In the genomic region with DNA sequence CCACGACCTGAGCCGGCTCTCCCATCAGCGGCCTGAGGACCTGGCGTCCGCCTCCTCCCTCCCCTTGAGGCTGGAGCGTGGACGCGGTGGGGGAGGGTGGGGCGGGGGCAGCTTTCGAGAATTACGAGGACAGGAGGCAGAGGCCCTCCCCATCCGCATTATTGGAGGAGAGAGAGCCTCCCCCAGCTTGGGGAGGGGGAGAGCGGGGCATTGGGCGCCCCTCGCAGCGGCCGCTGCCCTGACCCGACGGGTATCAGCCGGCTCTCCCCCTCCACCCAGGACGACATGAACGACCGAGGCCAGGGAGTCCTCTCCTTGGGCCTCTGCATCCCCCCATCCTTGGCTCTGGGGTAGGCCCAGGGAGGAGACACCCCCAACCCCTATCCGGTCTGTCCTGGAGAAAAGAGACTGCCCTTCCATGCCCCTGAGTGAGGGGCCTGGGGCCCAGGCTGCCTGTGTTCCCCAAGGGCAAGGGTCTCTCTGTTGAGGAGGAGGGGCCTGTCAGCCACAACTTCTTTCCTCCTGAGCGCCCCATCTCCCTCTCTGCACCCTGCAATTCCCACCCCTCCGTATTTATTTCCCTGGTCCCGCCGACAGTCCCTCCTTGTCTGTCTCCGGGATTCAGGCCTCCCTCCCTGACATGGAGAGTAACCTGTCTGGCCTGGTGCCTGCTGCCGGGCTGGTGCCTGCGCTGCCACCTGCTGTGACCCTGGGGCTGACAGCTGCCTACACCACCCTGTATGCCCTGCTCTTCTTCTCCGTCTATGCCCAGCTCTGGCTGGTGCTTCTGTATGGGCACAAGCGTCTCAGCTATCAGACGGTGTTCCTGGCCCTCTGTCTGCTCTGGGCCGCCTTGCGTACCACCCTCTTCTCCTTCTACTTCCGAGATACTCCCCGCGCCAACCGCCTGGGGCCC, we compare ENCODE assay signal across 6 cellular contexts. TPM values are rescaled to one million over a fixed set of nuclear protein-coding genes. Genes with fewer than 3 reads are reported as not detected.
DNase-seq lines count a peak whose midpoint lies in the region; ATAC-seq and TF ChIP-seq lines count a peak whose summit lies in the region.

No MANE protein-coding gene starts in this region.

- peaks cover 33% of the 10 kb centered on the region for H3K27me3 ChIP-seq in GM23338 (ENCODE audit: insufficient read depth)
- H3K27me3 ChIP-seq in PC-3 (ENCODE audit: low read length), result peaks cover 5% of the 10 kb centered on the region; the same call in 1 of the 2 replicates
- H3K27me3 ChIP-seq in subcutaneous abdominal adipose tissue (ENCODE audit: control insufficient read depth in 5 of 5, insufficient read depth in 4 of 5, low read length in 5 of 5), result peaks cover 9 to 14% (median 12%) of the 10 kb centered on the region in 5 donors

- POLR2A ChIA-PET in PC-3 (lab: Charles Lee; ENCODE audit: unreplicated experiment), result interaction anchor here (0.5 kb wide), 1 partner anchor 112 kb away, joined by 4 read pairs; no protein-coding TSS in a partner anchor

- H3K9me3 Mint-ChIP-seq in GM23338, result no peaks in the 10 kb centered on the region; the same call in 1 of the 3 replicates

- H3K4me3 Mint-ChIP-seq in GM23338, result peak overlapping the region; percentile 65

- peaks cover 39% of the 10 kb centered on the region for H3K27me3 Mint-ChIP-seq in GM23338 (ENCODE audit: insufficient read depth, low read depth, poor library complexity)

- no peaks in the 10 kb centered on the region for H3K36me3 ChIP-seq in GM23338 (ENCODE audit: insufficient read depth)
- H3K36me3 ChIP-seq in PC-3 (ENCODE audit: low read depth, low read length), result no peaks in the 10 kb centered on the region
- peaks cover 0 to 9% (median 4%) of the 10 kb centered on the region in 5 donors for H3K36me3 ChIP-seq in subcutaneous abdominal adipose tissue (ENCODE audit: control insufficient read depth in 5 of 5, insufficient read depth in 5 of 5, low read length in 5 of 5)

- H3K9ac ChIP-seq in PC-3 (ENCODE audit: low read length), result peak overlapping the region; percentile 75
- H3K9ac ChIP-seq in subcutaneous abdominal adipose tissue (ENCODE audit: low read length in 5 of 5), result peak overlapping the region in 4 of 5 donors; percentile 64 to 78 (median 72)

- peak overlapping the region; percentile 99 for H3K4me2 ChIP-seq in GM23338
- H3K4me2 ChIP-seq in PC-3 (ENCODE audit: low read length), result peak overlapping the region; percentile 90

- H3K9me3 ChIP-seq in PC-3 (ENCODE audit: low read length) (no peaks in the 10 kb centered on the region), subcutaneous abdominal adipose tissue (ENCODE audit: control insufficient read depth in 5 of 5, low read length in 5 of 5) (no peaks in the 10 kb centered on the region)

- H2AFZ ChIP-seq in GM23338 (peak overlapping the region; percentile 69; the same call in 1 of the 2 replicates), PC-3 (ENCODE audit: low read length) (peak overlapping the region; percentile 88)

- peaks cover 13% of the 10 kb centered on the region; the same call in 1 of the 2 replicates for H3F3A ChIP-seq in GM23338 (replicated peaks; ENCODE audit: low read depth)
- no peaks in the 10 kb centered on the region for H3F3A ChIP-seq in PC-3 (ENCODE audit: low read length, unreplicated experiment)

- ATAC-seq in GM23338 (no peak; the same call in 2 of the 3 replicates), PC-3 (peak; percentile 22), HG03039 (IDR thresholded peaks at IDR 0.05; ENCODE audit: unreplicated experiment) (no peak)

- no peaks in the 10 kb centered on the region for H3K9me2 ChIP-seq in GM23338 (ENCODE audit: insufficient read depth)
- H3K9me2 ChIP-seq in PC-3 (replicated peaks; ENCODE audit: low read length), result no peaks in the 10 kb centered on the region

- DNase-seq in GM23338 (ENCODE audit: low spot score) (no peak), PC-3 (peak; percentile 55), fibroblast of the aortic adventitia (ENCODE audit: low read depth) (no peak), GF-D8 (lab: John Stamatoyannopoulos, UW) (no peak)

- no peak overlapping the region for H3K27ac Mint-ChIP-seq in GM23338

- H3K4me1 ChIP-seq in GM23338 (ENCODE audit: insufficient read depth) (peaks cover 8% of the 10 kb centered on the region), PC-3 (ENCODE audit: insufficient read depth, low read length) (peaks cover 18% of the 10 kb centered on the region), subcutaneous abdominal adipose tissue (ENCODE audit: control insufficient read depth in 5 of 5, insufficient read depth in 5 of 5, low read length in 5 of 5) (peaks cover 0 to 32% (median 22%) of the 10 kb centered on the region in 5 donors)

- intact Hi-C loops in PC-3 (cut with micrococcal nuclease), result loop anchor here (2.0 kb wide), 2 partner anchors 15 kb away; partner anchors contain the start of gene CATSPERZ

- H3K36me3 Mint-ChIP-seq in GM23338 (ENCODE audit: low read depth), result peaks cover 8% of the 10 kb centered on the region; the same call in 2 of the 3 replicates

- H4K20me1 ChIP-seq in GM23338 (replicated peaks; ENCODE audit: insufficient read depth) (no peaks in the 10 kb centered on the region), PC-3 (ENCODE audit: low read length) (no peaks in the 10 kb centered on the region)

- CTCF ChIA-PET in PC-3 (lab: Charles Lee), result interaction anchor here (1.0 kb wide), 1 partner anchor 34 kb away, joined by 3 read pairs; no protein-coding TSS in a partner anchor

- H3K79me2 ChIP-seq in GM23338 (replicated peaks; ENCODE audit: insufficient read depth), result no peaks in the 10 kb centered on the region
- H3K79me2 ChIP-seq in PC-3 (ENCODE audit: low read length), result peaks cover 28% of the 10 kb centered on the region

- H3K27ac ChIP-seq in GM23338 (ENCODE audit: low read depth), result no peak overlapping the region
- H3K27ac ChIP-seq in PC-3 (ENCODE audit: low read length), result no peak overlapping the region
- peak overlapping the region; percentile 97 for H3K27ac ChIP-seq in subcutaneous abdominal adipose tissue (ENCODE audit: low read depth, low read length)

- BruUV-seq in PC-3 (replicated peaks; lab: Mats Ljungman, UMichigan), result TSS peak; percentile 15

- H3K4me3 ChIP-seq in GM23338, result peak overlapping the region; percentile 95
- peak overlapping the region; percentile 73 for H3K4me3 ChIP-seq in PC-3 (ENCODE audit: low read length)
- peak overlapping the region; percentile 87 for H3K4me3 ChIP-seq in fibroblast of the aortic adventitia (ENCODE audit: low read depth, low read length)
- H3K4me3 ChIP-seq in subcutaneous abdominal adipose tissue (ENCODE audit: low read depth in 1 of 5, low read length in 5 of 5), result peak overlapping the region; percentile 55 to 93 (median 77)

- TF ChIP-seq CTCF in GM23338 (conservative IDR thresholded peaks at IDR 0.05; ENCODE audit: low read depth in 2 of 2) (no peak), PC-3 (conservative IDR thresholded peaks at IDR 0.05; ENCODE audit: low read depth, low read length) (peak; percentile 66), fibroblast of the aortic adventitia (IDR thresholded peaks at IDR 0.05; ENCODE audit: insufficient read depth, low read length) (no peak)

- H3K4me1 Mint-ChIP-seq in GM23338, result peaks cover 11% of the 10 kb centered on the region

TF ChIP-seq in GM23338, 12 proteins besides CTCF, POLR2A, EP300 and RAD21:
- no peak for TF ChIP-seq JUNB (IDR thresholded peaks at IDR 0.05; ENCODE audit: unreplicated experiment)
- TF ChIP-seq POLR2AphosphoS5 (IDR thresholded peaks at IDR 0.05; ENCODE audit: low read depth), result peak; percentile 57
TF ChIP-seq in GM23338: peak in this region for 1.

RNA-seq across cellular contexts. Expression of gene GPR137, which starts 0.5 kb away (rescaled TPM):
- total RNA-seq in GM23338 (2014; rRNA removed; shearing (Covaris generic)), result 32.5 and 35.6 TPM in 2 replicates
- 16.3 and 17.7 TPM in 2 replicates for polyA plus RNA-seq in GM23338 (2016; fragmentation: Nextera tagmentation; extraction: Ambion mirVana)
- total RNA-seq in PC-3 (2014; rRNA removed), result 32.4 and 47.5 TPM in 2 replicates
- total RNA-seq in fibroblast of the aortic adventitia (ENCODE audit: low replicate concordance), result 14.4 and 20.3 TPM in 2 replicates

RNA-seq across cellular contexts. Expression of gene BAD, which starts 1.7 kb away (rescaled TPM):
- 45.8 and 46.4 TPM in 2 replicates for total RNA-seq in GM23338 (2014; rRNA removed; shearing (Covaris generic))
- polyA plus RNA-seq in GM23338 (2016; fragmentation: Nextera tagmentation; extraction: Ambion mirVana), result 45.5 and 46.3 TPM in 2 replicates
- total RNA-seq in PC-3 (2014; rRNA removed) (360 and 368 TPM in 2 replicates), fibroblast of the aortic adventitia (ENCODE audit: low replicate concordance) (56.2 and 69.6 TPM in 2 replicates)

RNA-seq across cellular contexts. Expression of gene KCNK4, which starts 5.0 kb away (rescaled TPM):
- 1.0 TPM in 1 of 2 replicates, not detected in the other for total RNA-seq in GM23338 (2014; rRNA removed; shearing (Covaris generic))
- polyA plus RNA-seq in GM23338 (2016; fragmentation: Nextera tagmentation; extraction: Ambion mirVana), result not detected in 2 replicates
- total RNA-seq in PC-3 (2014; rRNA removed) (1.2 TPM in 1 of 2 replicates, not detected in the other), fibroblast of the aortic adventitia (ENCODE audit: low replicate concordance) (not detected in 2 replicates)

RNA-seq across cellular contexts. Expression of gene CATSPERZ, which starts 14.0 kb away (rescaled TPM):
- not detected in 2 replicates for total RNA-seq in GM23338 (2014; rRNA removed; shearing (Covaris generic))
- 0.99 and 1.8 TPM in 2 replicates for polyA plus RNA-seq in GM23338 (2016; fragmentation: Nextera tagmentation; extraction: Ambion mirVana)
- total RNA-seq in PC-3 (2014; rRNA removed) (9.2 and 11.2 TPM in 2 replicates), fibroblast of the aortic adventitia (ENCODE audit: low replicate concordance) (not detected in 2 replicates)

RNA-seq across cellular contexts. Expression of gene ESRRA, which starts 19.2 kb away (rescaled TPM):
- 50.1 and 55.1 TPM in 2 replicates for total RNA-seq in GM23338 (2014; rRNA removed; shearing (Covaris generic))
- 13.7 and 15.7 TPM in 2 replicates for polyA plus RNA-seq in GM23338 (2016; fragmentation: Nextera tagmentation; extraction: Ambion mirVana)
- total RNA-seq in PC-3 (2014; rRNA removed) (111 and 114 TPM in 2 replicates), fibroblast of the aortic adventitia (ENCODE audit: low replicate concordance) (21.6 and 45.2 TPM in 2 replicates)
